Comparison of ENCODE assay signal across 10 cellular contexts in genomic region chr1:16226495-16227179, GRCh38. TPM values are rescaled to one million over a fixed set of nuclear protein-coding genes. Genes with fewer than 3 reads are reported as not detected.
A peak's percentile ranks its signal among the peaks of the same experiment; 100 is the strongest.
DNase-seq lines count a peak whose midpoint lies in the region; ATAC-seq and TF ChIP-seq lines count a peak whose summit lies in the region.
"Had no signal": no experiment of that assay in that cellular context is flagged by ENCODE, and none has a peak within 500 bp of the region (broad histone marks: within the 10 kb centered on the region; RNA-seq: fewer than 3 reads in every experiment).

No MANE protein-coding gene starts in this region.

- H3K27me3 ChIP-seq in endodermal cell (ENCODE audit: control insufficient read depth, insufficient read depth, low read length, poor library complexity, severe bottlenecking) = peaks cover 59% of the 10 kb centered on the region
- H3K27me3 ChIP-seq in skeletal muscle tissue (ENCODE audit: control insufficient read depth in 3 of 3, insufficient read depth in 3 of 3, low read length in 3 of 3) = peaks cover 11 to 29% (median 19%) of the 10 kb centered on the region in 3 donors
- peaks cover 6 to 15% of the 10 kb centered on the region in 2 donors for H3K27me3 ChIP-seq in uterus

- H3K9me3 Mint-ChIP-seq in endodermal cell = no peaks in the 10 kb centered on the region

- H3K9ac ChIP-seq in endodermal cell (ENCODE audit: extremely low read depth, low read length, poor library complexity, severe bottlenecking) (peak overlapping the region; percentile 30), skeletal muscle tissue (ENCODE audit: low read depth in 1 of 3, low read length in 3 of 3) (no peak overlapping the region)

- H3K27ac Mint-ChIP-seq in endodermal cell = peak overlapping the region; percentile 53

- peaks cover 4% of the 10 kb centered on the region for H3K4me1 ChIP-seq in endodermal cell (ENCODE audit: control insufficient read depth, insufficient read depth, low read length)
- H3K4me1 ChIP-seq in skeletal muscle tissue (ENCODE audit: control insufficient read depth in 3 of 3, insufficient read depth in 3 of 3, low read length in 3 of 3) = peaks cover 3 to 9% (median 7%) of the 10 kb centered on the region in 3 donors
- H3K4me1 ChIP-seq in uterus = no peaks in the 10 kb centered on the region

- WGBS in endodermal cell (ENCODE audit: insufficient coverage in 1 of 2, insufficient read length in 1 of 2), 2 experiments = 7 to 11% methylated on average over 15 to 46 of the region's 46 CpGs

- peaks cover 71% of the 10 kb centered on the region for H3K27me3 Mint-ChIP-seq in endodermal cell (ENCODE audit: insufficient read depth)

- H3K36me3 Mint-ChIP-seq in endodermal cell (ENCODE audit: low read depth) = no peaks in the 10 kb centered on the region

- no peaks in the 10 kb centered on the region for H3K36me3 ChIP-seq in endodermal cell (ENCODE audit: control insufficient read depth, insufficient read depth, low read length)
- H3K36me3 ChIP-seq in skeletal muscle tissue (ENCODE audit: control insufficient read depth in 3 of 3, insufficient read depth in 3 of 3, low read length in 3 of 3) = no peaks in the 10 kb centered on the region
- no peaks in the 10 kb centered on the region for H3K36me3 ChIP-seq in uterus

- DNase-seq in NCI-H2171 (lab: John Stamatoyannopoulos, UW) = peak; percentile 19
- DNase-seq in endodermal cell = peak; percentile 97
- peak; percentile 91 for DNase-seq in left kidney (ENCODE audit: low read depth, low spot score)
- DNase-seq in uterus = no peak
- DNase-seq in 8988T = no peak
- DNase-seq: DND-41, NCI-H1436 treated with DMSO at 0.1 percent for 48 hours had no signal

- intact Hi-C loops in uterus (cut with DNase I; ENCODE audit: low total_unique reads) = no loop called here

- no peaks in the 10 kb centered on the region for H3K9me3 ChIP-seq in endodermal cell (ENCODE audit: control insufficient read depth, low read length)
- no peaks in the 10 kb centered on the region for H3K9me3 ChIP-seq in skeletal muscle tissue (ENCODE audit: control insufficient read depth in 3 of 3, low read length in 3 of 3)
- H3K9me3 ChIP-seq in uterus = no peaks in the 10 kb centered on the region

- TF ChIP-seq CTCF in endodermal cell (conservative IDR thresholded peaks at IDR 0.05) = no peak
- TF ChIP-seq CTCF in uterus (IDR thresholded peaks at IDR 0.05) = no peak

- H3K4me3 ChIP-seq in endodermal cell (ENCODE audit: low read length) (peak overlapping the region; percentile 84), skeletal muscle tissue (ENCODE audit: low read length in 3 of 3) (peak overlapping the region in 2 of 3 donors; percentile 14 to 29), uterus (peak overlapping the region in 1 of 2 donors; percentile 8)

- no peak for TF ChIP-seq POLR2A in uterus (IDR thresholded peaks at IDR 0.05)

- H3K4me3 Mint-ChIP-seq in endodermal cell = peak overlapping the region; percentile 63

- H3K27ac ChIP-seq in endodermal cell (ENCODE audit: low read depth, low read length) = no peak overlapping the region
- H3K27ac ChIP-seq in skeletal muscle tissue (ENCODE audit: low read depth, low read length) = no peak overlapping the region
- H3K27ac ChIP-seq in uterus = no peak overlapping the region

- peaks cover 18% of the 10 kb centered on the region for H3K4me1 Mint-ChIP-seq in endodermal cell

- ATAC-seq in GM21515 (IDR thresholded peaks at IDR 0.05; ENCODE audit: unreplicated experiment) (no peak), GM18517 (IDR thresholded peaks at IDR 0.05; ENCODE audit: unreplicated experiment) (no peak)

RNA-seq across cellular contexts. Expression of gene CPLANE2, which starts 10.3 kb away (rescaled TPM):
- total RNA-seq in endodermal cell (10 to 100 TPM in 1 of 2 donors, 1 to 10 TPM in 1; 9.6 to 10.3 TPM), skeletal muscle tissue (3.1 TPM), uterus (1 to 10 TPM; 5.1 to 7.4 (median 5.5) TPM)
- 7.5 TPM for polyA plus RNA-seq in endodermal cell (2013, experiment 1 of 2)
- polyA plus RNA-seq in endodermal cell (2013, experiment 2 of 2) = 6.0 TPM

RNA-seq across cellular contexts. Expression of gene ARHGEF19, which starts 14.2 kb away (rescaled TPM):
- total RNA-seq in endodermal cell (10 to 100 TPM; 14.8 to 17.5 TPM), skeletal muscle tissue (0.52 TPM), uterus (10 to 100 TPM in 2 of 4 donors, 1 to 10 TPM in 2; 3.6 to 26.8 (median 12.2) TPM)
- polyA plus RNA-seq in endodermal cell (2013, experiment 1 of 2) = 10.2 TPM
- polyA plus RNA-seq in endodermal cell (2013, experiment 2 of 2) = 10.8 TPM

Comparison
In these comparisons a context has a peak if more than half of its experiments do, and no peak if none do; other contexts are left out.
1. DNase-seq: peak in NCI-H2171 (single experiment), endodermal cell (single experiment) and left kidney (single experiment); none in uterus (0 of 2) and 8988T (single experiment).